In the genomic region with DNA sequence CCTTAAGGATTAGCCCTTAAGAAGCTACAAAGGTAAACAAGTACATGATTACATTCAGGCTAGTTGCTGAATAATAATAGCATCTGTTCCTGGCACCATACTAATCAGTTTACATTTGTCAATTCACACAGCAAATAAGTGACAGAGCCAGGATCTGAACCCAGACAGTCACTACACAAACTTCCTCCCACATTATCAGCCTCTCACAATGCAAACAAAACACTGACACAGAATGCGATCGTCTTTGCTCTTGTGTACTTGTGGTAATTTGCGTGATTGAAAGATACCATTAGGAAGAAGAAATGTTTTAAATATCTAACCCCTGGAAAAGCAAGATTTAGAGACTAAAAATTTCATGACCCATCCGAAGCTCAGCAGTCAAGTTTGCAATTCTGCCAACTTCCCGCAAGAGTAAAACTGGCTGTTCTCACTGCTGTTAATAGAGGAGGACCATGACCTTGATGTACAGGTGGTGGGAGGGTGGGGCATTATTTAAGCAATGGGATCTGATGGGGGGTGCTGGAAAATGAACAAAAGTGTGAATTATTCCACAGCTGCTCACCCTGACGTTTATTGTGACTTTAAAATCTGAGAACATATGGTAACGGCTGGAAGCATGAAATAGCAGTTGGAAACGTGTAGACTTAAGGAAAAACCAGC, we compare ENCODE assay signal across 1 cellular context.
TF ChIP-seq lines count a peak whose summit lies in the region.

No MANE protein-coding gene starts in this region.

TF ChIP-seq in HepG2, 621 proteins besides CTCF, POLR2A, EP300 and RAD21 (continued from another document and continues in another):
- TF ChIP-seq, protein P1, sequence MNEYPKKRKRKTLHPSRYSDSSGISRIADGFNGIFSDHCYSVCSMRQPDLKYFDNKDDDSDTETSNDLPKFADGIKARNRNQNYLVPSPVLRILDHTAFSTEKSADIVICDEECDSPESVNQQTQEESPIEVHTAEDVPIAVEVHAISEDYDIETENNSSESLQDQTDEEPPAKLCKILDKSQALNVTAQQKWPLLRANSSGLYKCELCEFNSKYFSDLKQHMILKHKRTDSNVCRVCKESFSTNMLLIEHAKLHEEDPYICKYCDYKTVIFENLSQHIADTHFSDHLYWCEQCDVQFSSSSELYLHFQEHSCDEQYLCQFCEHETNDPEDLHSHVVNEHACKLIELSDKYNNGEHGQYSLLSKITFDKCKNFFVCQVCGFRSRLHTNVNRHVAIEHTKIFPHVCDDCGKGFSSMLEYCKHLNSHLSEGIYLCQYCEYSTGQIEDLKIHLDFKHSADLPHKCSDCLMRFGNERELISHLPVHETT (CRISPR knock-in tag; conservative IDR thresholded peaks at IDR 0.05) = no peak
- TF ChIP-seq, protein P2, sequence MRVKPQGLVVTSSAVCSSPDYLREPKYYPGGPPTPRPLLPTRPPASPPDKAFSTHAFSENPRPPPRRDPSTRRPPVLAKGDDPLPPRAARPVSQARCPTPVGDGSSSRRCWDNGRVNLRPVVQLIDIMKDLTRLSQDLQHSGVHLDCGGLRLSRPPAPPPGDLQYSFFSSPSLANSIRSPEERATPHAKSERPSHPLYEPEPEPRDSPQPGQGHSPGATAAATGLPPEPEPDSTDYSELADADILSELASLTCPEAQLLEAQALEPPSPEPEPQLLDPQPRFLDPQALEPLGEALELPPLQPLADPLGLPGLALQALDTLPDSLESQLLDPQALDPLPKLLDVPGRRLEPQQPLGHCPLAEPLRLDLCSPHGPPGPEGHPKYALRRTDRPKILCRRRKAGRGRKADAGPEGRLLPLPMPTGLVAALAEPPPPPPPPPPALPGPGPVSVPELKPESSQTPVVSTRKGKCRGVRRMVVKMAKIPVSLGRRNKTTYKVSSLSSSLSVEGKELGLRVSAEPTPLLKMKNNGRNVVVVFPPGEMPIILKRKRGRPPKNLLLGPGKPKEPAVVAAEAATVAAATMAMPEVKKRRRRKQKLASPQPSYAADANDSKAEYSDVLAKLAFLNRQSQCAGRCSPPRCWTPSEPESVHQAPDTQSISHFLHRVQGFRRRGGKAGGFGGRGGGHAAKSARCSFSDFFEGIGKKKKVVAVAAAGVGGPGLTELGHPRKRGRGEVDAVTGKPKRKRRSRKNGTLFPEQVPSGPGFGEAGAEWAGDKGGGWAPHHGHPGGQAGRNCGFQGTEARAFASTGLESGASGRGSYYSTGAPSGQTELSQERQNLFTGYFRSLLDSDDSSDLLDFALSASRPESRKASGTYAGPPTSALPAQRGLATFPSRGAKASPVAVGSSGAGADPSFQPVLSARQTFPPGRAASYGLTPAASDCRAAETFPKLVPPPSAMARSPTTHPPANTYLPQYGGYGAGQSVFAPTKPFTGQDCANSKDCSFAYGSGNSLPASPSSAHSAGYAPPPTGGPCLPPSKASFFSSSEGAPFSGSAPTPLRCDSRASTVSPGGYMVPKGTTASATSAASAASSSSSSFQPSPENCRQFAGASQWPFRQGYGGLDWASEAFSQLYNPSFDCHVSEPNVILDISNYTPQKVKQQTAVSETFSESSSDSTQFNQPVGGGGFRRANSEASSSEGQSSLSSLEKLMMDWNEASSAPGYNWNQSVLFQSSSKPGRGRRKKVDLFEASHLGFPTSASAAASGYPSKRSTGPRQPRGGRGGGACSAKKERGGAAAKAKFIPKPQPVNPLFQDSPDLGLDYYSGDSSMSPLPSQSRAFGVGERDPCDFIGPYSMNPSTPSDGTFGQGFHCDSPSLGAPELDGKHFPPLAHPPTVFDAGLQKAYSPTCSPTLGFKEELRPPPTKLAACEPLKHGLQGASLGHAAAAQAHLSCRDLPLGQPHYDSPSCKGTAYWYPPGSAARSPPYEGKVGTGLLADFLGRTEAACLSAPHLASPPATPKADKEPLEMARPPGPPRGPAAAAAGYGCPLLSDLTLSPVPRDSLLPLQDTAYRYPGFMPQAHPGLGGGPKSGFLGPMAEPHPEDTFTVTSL (CRISPR knock-in tag; IDR thresholded peaks at IDR 0.05; ENCODE audit: borderline replicate concordance) = peak; percentile 73; the same call in 1 of the 2 replicates
- no peak for TF ChIP-seq ZNF761 (CRISPR knock-in tag; conservative IDR thresholded peaks at IDR 0.05)
- TF ChIP-seq, protein P3, sequence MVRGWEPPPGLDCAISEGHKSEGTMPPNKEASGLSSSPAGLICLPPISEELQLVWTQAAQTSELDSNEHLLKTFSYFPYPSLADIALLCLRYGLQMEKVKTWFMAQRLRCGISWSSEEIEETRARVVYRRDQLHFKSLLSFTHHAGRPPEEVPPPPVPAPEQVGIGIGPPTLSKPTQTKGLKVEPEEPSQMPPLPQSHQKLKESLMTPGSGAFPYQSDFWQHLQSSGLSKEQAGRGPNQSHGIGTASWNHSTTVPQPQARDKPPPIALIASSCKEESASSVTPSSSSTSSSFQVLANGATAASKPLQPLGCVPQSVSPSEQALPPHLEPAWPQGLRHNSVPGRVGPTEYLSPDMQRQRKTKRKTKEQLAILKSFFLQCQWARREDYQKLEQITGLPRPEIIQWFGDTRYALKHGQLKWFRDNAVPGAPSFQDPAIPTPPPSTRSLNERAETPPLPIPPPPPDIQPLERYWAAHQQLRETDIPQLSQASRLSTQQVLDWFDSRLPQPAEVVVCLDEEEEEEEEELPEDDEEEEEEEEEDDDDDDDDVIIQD (CRISPR knock-in tag; IDR thresholded peaks at IDR 0.05; ENCODE audit: low read depth) = no peak
- no peak for TF ChIP-seq ARNTL (CRISPR knock-in tag; IDR thresholded peaks at IDR 0.05)
- TF ChIP-seq ZNF383 (CRISPR knock-in tag; IDR thresholded peaks at IDR 0.05; ENCODE audit: borderline replicate concordance) = no peak
- TF ChIP-seq, protein P4, sequence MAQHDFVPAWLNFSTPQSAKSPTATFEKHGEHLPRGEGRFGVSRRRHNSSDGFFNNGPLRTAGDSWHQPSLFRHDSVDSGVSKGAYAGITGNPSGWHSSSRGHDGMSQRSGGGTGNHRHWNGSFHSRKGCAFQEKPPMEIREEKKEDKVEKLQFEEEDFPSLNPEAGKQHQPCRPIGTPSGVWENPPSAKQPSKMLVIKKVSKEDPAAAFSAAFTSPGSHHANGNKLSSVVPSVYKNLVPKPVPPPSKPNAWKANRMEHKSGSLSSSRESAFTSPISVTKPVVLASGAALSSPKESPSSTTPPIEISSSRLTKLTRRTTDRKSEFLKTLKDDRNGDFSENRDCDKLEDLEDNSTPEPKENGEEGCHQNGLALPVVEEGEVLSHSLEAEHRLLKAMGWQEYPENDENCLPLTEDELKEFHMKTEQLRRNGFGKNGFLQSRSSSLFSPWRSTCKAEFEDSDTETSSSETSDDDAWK (CRISPR knock-in tag; IDR thresholded peaks at IDR 0.05) = no peak
- TF ChIP-seq, protein P5, sequence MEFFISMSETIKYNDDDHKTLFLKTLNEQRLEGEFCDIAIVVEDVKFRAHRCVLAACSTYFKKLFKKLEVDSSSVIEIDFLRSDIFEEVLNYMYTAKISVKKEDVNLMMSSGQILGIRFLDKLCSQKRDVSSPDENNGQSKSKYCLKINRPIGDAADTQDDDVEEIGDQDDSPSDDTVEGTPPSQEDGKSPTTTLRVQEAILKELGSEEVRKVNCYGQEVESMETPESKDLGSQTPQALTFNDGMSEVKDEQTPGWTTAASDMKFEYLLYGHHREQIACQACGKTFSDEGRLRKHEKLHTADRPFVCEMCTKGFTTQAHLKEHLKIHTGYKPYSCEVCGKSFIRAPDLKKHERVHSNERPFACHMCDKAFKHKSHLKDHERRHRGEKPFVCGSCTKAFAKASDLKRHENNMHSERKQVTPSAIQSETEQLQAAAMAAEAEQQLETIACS (CRISPR knock-in tag; IDR thresholded peaks at IDR 0.05) = no peak
- TF ChIP-seq NCOA2 (CRISPR knock-in tag; IDR thresholded peaks at IDR 0.05) = peak; percentile 54; the same call in 1 of the 2 replicates
- TF ChIP-seq ZNF883 (CRISPR knock-in tag; IDR thresholded peaks at IDR 0.05; ENCODE audit: not compliant biosample characterization) = no peak
- TF ChIP-seq ZFP36L2 (CRISPR knock-in tag; IDR thresholded peaks at IDR 0.05) = no peak
- no peak for TF ChIP-seq ZSCAN30 (CRISPR knock-in tag; IDR thresholded peaks at IDR 0.05)
- no peak for TF ChIP-seq ZNF891 (CRISPR knock-in tag; IDR thresholded peaks at IDR 0.05)
- no peak for TF ChIP-seq ZNF788 (CRISPR knock-in tag; IDR thresholded peaks at IDR 0.05; ENCODE audit: borderline replicate concordance)
- TF ChIP-seq, protein P6, sequence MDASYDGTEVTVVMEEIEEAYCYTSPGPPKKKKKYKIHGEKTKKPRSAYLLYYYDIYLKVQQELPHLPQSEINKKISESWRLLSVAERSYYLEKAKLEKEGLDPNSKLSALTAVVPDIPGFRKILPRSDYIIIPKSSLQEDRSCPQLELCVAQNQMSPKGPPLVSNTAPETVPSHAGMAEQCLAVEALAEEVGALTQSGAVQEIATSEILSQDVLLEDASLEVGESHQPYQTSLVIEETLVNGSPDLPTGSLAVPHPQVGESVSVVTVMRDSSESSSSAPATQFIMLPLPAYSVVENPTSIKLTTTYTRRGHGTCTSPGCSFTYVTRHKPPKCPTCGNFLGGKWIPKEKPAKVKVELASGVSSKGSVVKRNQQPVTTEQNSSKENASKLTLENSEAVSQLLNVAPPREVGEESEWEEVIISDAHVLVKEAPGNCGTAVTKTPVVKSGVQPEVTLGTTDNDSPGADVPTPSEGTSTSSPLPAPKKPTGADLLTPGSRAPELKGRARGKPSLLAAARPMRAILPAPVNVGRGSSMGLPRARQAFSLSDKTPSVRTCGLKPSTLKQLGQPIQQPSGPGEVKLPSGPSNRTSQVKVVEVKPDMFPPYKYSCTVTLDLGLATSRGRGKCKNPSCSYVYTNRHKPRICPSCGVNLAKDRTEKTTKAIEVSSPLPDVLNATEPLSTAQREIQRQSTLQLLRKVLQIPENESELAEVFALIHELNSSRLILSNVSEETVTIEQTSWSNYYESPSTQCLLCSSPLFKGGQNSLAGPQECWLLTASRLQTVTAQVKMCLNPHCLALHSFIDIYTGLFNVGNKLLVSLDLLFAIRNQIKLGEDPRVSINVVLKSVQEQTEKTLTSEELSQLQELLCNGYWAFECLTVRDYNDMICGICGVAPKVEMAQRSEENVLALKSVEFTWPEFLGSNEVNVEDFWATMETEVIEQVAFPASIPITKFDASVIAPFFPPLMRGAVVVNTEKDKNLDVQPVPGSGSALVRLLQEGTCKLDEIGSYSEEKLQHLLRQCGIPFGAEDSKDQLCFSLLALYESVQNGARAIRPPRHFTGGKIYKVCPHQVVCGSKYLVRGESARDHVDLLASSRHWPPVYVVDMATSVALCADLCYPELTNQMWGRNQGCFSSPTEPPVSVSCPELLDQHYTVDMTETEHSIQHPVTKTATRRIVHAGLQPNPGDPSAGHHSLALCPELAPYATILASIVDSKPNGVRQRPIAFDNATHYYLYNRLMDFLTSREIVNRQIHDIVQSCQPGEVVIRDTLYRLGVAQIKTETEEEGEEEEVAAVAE (CRISPR knock-in tag; IDR thresholded peaks at IDR 0.05; ENCODE audit: borderline replicate concordance) = no peak
- TF ChIP-seq, protein P7, sequence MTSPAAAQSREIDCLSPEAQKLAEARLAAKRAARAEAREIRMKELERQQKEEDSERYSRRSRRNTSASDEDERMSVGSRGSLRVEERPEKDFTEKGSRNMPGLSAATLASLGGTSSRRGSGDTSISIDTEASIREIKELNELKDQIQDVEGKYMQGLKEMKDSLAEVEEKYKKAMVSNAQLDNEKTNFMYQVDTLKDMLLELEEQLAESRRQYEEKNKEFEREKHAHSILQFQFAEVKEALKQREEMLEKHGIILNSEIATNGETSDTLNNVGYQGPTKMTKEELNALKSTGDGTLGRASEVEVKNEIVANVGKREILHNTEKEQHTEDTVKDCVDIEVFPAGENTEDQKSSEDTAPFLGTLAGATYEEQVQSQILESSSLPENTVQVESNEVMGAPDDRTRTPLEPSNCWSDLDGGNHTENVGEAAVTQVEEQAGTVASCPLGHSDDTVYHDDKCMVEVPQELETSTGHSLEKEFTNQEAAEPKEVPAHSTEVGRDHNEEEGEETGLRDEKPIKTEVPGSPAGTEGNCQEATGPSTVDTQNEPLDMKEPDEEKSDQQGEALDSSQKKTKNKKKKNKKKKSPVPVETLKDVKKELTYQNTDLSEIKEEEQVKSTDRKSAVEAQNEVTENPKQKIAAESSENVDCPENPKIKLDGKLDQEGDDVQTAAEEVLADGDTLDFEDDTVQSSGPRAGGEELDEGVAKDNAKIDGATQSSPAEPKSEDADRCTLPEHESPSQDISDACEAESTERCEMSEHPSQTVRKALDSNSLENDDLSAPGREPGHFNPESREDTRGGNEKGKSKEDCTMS (CRISPR knock-in tag; conservative IDR thresholded peaks at IDR 0.05) = no peak
- TF ChIP-seq MXI1 (IDR thresholded peaks at IDR 0.05; ENCODE audit: borderline replicate concordance, low read depth, low read length) = no peak
- TF ChIP-seq TGIF2 (CRISPR knock-in tag; IDR thresholded peaks at IDR 0.05) = no peak
- no peak for TF ChIP-seq LCORL (IDR thresholded peaks at IDR 0.05)
- TF ChIP-seq LCORL (CRISPR knock-in tag; IDR thresholded peaks at IDR 0.05) = no peak
- TF ChIP-seq, protein P8, sequence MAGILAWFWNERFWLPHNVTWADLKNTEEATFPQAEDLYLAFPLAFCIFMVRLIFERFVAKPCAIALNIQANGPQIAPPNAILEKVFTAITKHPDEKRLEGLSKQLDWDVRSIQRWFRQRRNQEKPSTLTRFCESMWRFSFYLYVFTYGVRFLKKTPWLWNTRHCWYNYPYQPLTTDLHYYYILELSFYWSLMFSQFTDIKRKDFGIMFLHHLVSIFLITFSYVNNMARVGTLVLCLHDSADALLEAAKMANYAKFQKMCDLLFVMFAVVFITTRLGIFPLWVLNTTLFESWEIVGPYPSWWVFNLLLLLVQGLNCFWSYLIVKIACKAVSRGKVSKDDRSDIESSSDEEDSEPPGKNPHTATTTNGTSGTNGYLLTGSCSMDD (CRISPR knock-in tag; IDR thresholded peaks at IDR 0.05) = no peak
- no peak for TF ChIP-seq KDM2A (CRISPR knock-in tag; IDR thresholded peaks at IDR 0.05; ENCODE audit: borderline replicate concordance, low read depth)
- peak; percentile 71 for TF ChIP-seq ELF3 (CRISPR knock-in tag; IDR thresholded peaks at IDR 0.05)
- no peak for TF ChIP-seq THYN1 (CRISPR knock-in tag; IDR thresholded peaks at IDR 0.05; ENCODE audit: borderline replicate concordance, low read depth)
- TF ChIP-seq SRF (IDR thresholded peaks at IDR 0.05; ENCODE audit: low read depth, low read length) = no peak
- TF ChIP-seq TCF7 (IDR thresholded peaks at IDR 0.05; ENCODE audit: low read depth) = peak; percentile 44; the same call in 1 of the 2 replicates
- TF ChIP-seq MAFF (IDR thresholded peaks at IDR 0.05; ENCODE audit: low read depth, low read length) = no peak
- no peak for TF ChIP-seq NR2C2 (CRISPR knock-in tag; IDR thresholded peaks at IDR 0.05; ENCODE audit: borderline replicate concordance)
- no peak for TF ChIP-seq RBM39 (IDR thresholded peaks at IDR 0.05; ENCODE audit: low read depth, low read length, poor library complexity, severe bottlenecking)
- TF ChIP-seq, protein P9, sequence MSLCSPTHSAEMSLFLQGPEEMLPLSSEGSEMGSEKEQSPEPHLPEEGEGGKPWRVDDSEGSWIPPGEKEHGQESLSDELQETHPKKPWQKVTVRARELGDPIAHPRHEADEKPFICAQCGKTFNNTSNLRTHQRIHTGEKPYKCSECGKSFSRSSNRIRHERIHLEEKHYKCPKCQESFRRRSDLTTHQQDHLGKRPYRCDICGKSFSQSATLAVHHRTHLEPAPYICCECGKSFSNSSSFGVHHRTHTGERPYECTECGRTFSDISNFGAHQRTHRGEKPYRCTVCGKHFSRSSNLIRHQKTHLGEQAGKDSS (CRISPR knock-in tag; IDR thresholded peaks at IDR 0.05; ENCODE audit: borderline replicate concordance, low read depth) = no peak
